ENCODE assay signal across 16 cellular contexts in genomic region chr10:29412452-29413004, GRCh38.
DNase-seq lines count a peak whose midpoint lies in the region; ATAC-seq and TF ChIP-seq lines count a peak whose summit lies in the region.
"Had no signal": no experiment of that assay in that cellular context is flagged by ENCODE, and none has a peak within 500 bp of the region (broad histone marks: within the 10 kb centered on the region; RNA-seq: fewer than 3 reads in every experiment).

No MANE protein-coding gene starts in this region.

- H3K4me3 ChIP-seq in cardiac muscle cell (no peak overlapping the region), SK-N-MC (peak overlapping the region; percentile 85), left lung (no peak overlapping the region), vagina (peak overlapping the region; percentile 1 to 6)
- H3K4me3 ChIP-seq: lung, transverse colon had no signal

- H3K27me3 Mint-ChIP-seq in progenitor cell of endocrine pancreas = no peaks in the 10 kb centered on the region

- H3K4me1 Mint-ChIP-seq in progenitor cell of endocrine pancreas (ENCODE audit: low read depth) = no peaks in the 10 kb centered on the region

- peak overlapping the region; percentile 81 for H3K9ac ChIP-seq in SK-N-MC (ENCODE audit: insufficient read length)

- H3K27ac ChIP-seq in cardiac muscle cell (peak overlapping the region; percentile 29), SK-N-MC (peak overlapping the region; percentile 83), left lung (peak overlapping the region; percentile 22 to 34), vagina (peak overlapping the region; percentile 66)

- TF ChIP-seq POLR2A in vagina (IDR thresholded peaks at IDR 0.05) = no peak

- ATAC-seq in Right ventricle myocardium inferior (no peak), left lung (peak; percentile 1)

- H3K27ac Mint-ChIP-seq in progenitor cell of endocrine pancreas = no peak overlapping the region
- H3K27ac Mint-ChIP-seq: activated naive CD4-positive, alpha-beta T cell treated with anti-CD3 and anti-CD28 coated beads, Interleukin-2, amount 50 U/mL, for 72 hours; T-helper 1 cell treated with Interleukin-12 subunit alpha and Interleukin-12 subunit beta and Interleukin-4 antibody, amounts not matched to agents 30 μg/mL and 1 μg/mL, for 36 hours had no signal

- H3K9me3 ChIP-seq in cardiac muscle cell (ENCODE audit: low read depth) = no peaks in the 10 kb centered on the region
- H3K9me3 ChIP-seq in SK-N-MC (ENCODE audit: low read depth, low read length) = no peaks in the 10 kb centered on the region
- H3K9me3 ChIP-seq in left lung = no peaks in the 10 kb centered on the region
- no peaks in the 10 kb centered on the region for H3K9me3 ChIP-seq in vagina
- H3K9me3 ChIP-seq: transverse colon had no signal

- peaks cover 4% of the 10 kb centered on the region for H3K36me3 Mint-ChIP-seq in progenitor cell of endocrine pancreas (ENCODE audit: insufficient read depth)

- H3K4me3 Mint-ChIP-seq in progenitor cell of endocrine pancreas (ENCODE audit: low read depth) = no peak overlapping the region
- H3K4me3 Mint-ChIP-seq: T-helper 1 cell treated with Interleukin-12 subunit alpha and Interleukin-12 subunit beta and Interleukin-4 antibody, amounts not matched to agents 30 μg/mL and 1 μg/mL, for 36 hours had no signal

- H3K4me1 ChIP-seq in cardiac muscle cell (ENCODE audit: low read depth) (no peaks in the 10 kb centered on the region), left lung (peaks cover 32 to 53% of the 10 kb centered on the region in 2 donors), vagina (peaks cover 53% of the 10 kb centered on the region)

- TF ChIP-seq CTCF in cardiac muscle cell (IDR thresholded peaks at IDR 0.05; ENCODE audit: low read depth, low read length) (no peak), left lung (IDR thresholded peaks at IDR 0.05) (no peak), vagina (IDR thresholded peaks at IDR 0.05) (no peak), progenitor cell of endocrine pancreas (IDR thresholded peaks at IDR 0.05; ENCODE audit: unreplicated experiment) (no peak)

- H3K27me3 ChIP-seq in cardiac muscle cell (no peaks in the 10 kb centered on the region), left lung (no peaks in the 10 kb centered on the region), vagina (no peaks in the 10 kb centered on the region)
- H3K27me3 ChIP-seq: transverse colon had no signal

- DNase-seq in cardiac muscle cell (ENCODE audit: low read depth in 1 of 2, low spot score in 1 of 2) (peak in 1 of 2 donors; percentile 51), Right ventricle myocardium inferior (ENCODE audit: missing footprints) (no peak), SK-N-MC (ENCODE audit: low read depth, low spot score) (no peak), left lung (no peak), vagina (ENCODE audit: extremely low spot score in 2 of 2) (no peak), NCI-H2227 (lab: John Stamatoyannopoulos, UW; ENCODE audit: unreplicated experiment) (no peak), progenitor cell of endocrine pancreas (ENCODE audit: low spot score, unreplicated experiment) (no peak)
- no peak for DNase-seq in effector CD4-positive, alpha-beta T cell
- DNase-seq: activated CD4-positive, alpha-beta T cell treated with anti-CD3 and anti-CD28 coated beads, Interleukin-2, amount 50 U/mL, for 4 hours; NCI-H1694 treated with DMSO at 0.1 percent for 48 hours; NCI-H774; posterior cingulate gyrus; transverse colon had no signal

- intact Hi-C loops in Right ventricle myocardium inferior (cut with DNase I) (loop anchor here (5.0 kb wide), 1 partner anchor 35 kb away; no protein-coding TSS in a partner anchor), left lung (cut with DNase I) (no loop called here), vagina (cut with DNase I) (no loop called here)

- H3K36me3 ChIP-seq in cardiac muscle cell (peaks cover 3% of the 10 kb centered on the region), SK-N-MC (ENCODE audit: insufficient read depth, low read length) (peaks cover 21% of the 10 kb centered on the region), left lung (peaks cover 0 to 12% of the 10 kb centered on the region in 2 donors), vagina (peaks cover 0 to 8% of the 10 kb centered on the region in 2 donors)

- H3K9me3 Mint-ChIP-seq in progenitor cell of endocrine pancreas (ENCODE audit: low read depth) = peaks cover 15% of the 10 kb centered on the region

Comparison
In these comparisons a context has a peak if more than half of its experiments do, and no peak if none do; other contexts are left out.
1. H3K27ac ChIP-seq: peak in every context shown above with its lines; median percentile 83 in SK-N-MC; 66 in vagina; 29 in cardiac muscle cell; 28 in left lung.
2. H3K4me3 ChIP-seq: peak in SK-N-MC (single experiment) and vagina (2 of 2); none in cardiac muscle cell (single experiment) and left lung (0 of 2).